1 cellular context compared by ENCODE assay signal in genomic region chr12:76029982-76030377, GRCh38.
TF ChIP-seq lines count a peak whose summit lies in the region.

No MANE protein-coding gene starts in this region.

TF ChIP-seq in HepG2, 621 proteins besides CTCF, POLR2A, EP300 and RAD21 (continued from another document):
- TF ChIP-seq ZBTB33 (CRISPR knock-in tag; IDR thresholded peaks at IDR 0.05) (no peak), THAP8 (CRISPR knock-in tag; IDR thresholded peaks at IDR 0.05; ENCODE audit: borderline replicate concordance) (no peak), DMAP1 (CRISPR knock-in tag; IDR thresholded peaks at IDR 0.05) (0 out of 2 replicates have a peak, but pooled peaks have one; percentile 19), ZNF557 (CRISPR knock-in tag; IDR thresholded peaks at IDR 0.05) (no peak), CBX5 (CRISPR knock-in tag; IDR thresholded peaks at IDR 0.05; ENCODE audit: borderline replicate concordance) (no peak), RARA (CRISPR knock-in tag; IDR thresholded peaks at IDR 0.05) (no peak), KMT2A (CRISPR knock-in tag; IDR thresholded peaks at IDR 0.05) (peak; percentile 55), ZNF577 (CRISPR knock-in tag; IDR thresholded peaks at IDR 0.05; ENCODE audit: borderline replicate concordance, low read depth) (no peak), TAF15 (IDR thresholded peaks at IDR 0.05; ENCODE audit: low read depth, low read length, poor library complexity, severe bottlenecking) (no peak), FOXJ3 (CRISPR knock-in tag; IDR thresholded peaks at IDR 0.05; ENCODE audit: borderline replicate concordance) (no peak), TIGD3 (CRISPR knock-in tag; IDR thresholded peaks at IDR 0.05; ENCODE audit: borderline replicate concordance) (no peak), ZNF329 (CRISPR knock-in tag; IDR thresholded peaks at IDR 0.05; ENCODE audit: low read depth) (no peak), FUBP1 (CRISPR knock-in tag; IDR thresholded peaks at IDR 0.05; ENCODE audit: borderline replicate concordance) (no peak), ZNF430 (CRISPR knock-in tag; IDR thresholded peaks at IDR 0.05) (peak; percentile 34; the same call in 1 of the 2 replicates), ZNF510 (CRISPR knock-in tag; IDR thresholded peaks at IDR 0.05; ENCODE audit: low read depth) (no peak), TCF7 (IDR thresholded peaks at IDR 0.05; ENCODE audit: low read depth) (no peak), NR2F1 (CRISPR knock-in tag; IDR thresholded peaks at IDR 0.05) (no peak), SP4 (CRISPR knock-in tag; IDR thresholded peaks at IDR 0.05) (no peak)
- TF ChIP-seq, protein P1, sequence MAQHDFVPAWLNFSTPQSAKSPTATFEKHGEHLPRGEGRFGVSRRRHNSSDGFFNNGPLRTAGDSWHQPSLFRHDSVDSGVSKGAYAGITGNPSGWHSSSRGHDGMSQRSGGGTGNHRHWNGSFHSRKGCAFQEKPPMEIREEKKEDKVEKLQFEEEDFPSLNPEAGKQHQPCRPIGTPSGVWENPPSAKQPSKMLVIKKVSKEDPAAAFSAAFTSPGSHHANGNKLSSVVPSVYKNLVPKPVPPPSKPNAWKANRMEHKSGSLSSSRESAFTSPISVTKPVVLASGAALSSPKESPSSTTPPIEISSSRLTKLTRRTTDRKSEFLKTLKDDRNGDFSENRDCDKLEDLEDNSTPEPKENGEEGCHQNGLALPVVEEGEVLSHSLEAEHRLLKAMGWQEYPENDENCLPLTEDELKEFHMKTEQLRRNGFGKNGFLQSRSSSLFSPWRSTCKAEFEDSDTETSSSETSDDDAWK (CRISPR knock-in tag; IDR thresholded peaks at IDR 0.05): no peak
- TF ChIP-seq, protein P2, sequence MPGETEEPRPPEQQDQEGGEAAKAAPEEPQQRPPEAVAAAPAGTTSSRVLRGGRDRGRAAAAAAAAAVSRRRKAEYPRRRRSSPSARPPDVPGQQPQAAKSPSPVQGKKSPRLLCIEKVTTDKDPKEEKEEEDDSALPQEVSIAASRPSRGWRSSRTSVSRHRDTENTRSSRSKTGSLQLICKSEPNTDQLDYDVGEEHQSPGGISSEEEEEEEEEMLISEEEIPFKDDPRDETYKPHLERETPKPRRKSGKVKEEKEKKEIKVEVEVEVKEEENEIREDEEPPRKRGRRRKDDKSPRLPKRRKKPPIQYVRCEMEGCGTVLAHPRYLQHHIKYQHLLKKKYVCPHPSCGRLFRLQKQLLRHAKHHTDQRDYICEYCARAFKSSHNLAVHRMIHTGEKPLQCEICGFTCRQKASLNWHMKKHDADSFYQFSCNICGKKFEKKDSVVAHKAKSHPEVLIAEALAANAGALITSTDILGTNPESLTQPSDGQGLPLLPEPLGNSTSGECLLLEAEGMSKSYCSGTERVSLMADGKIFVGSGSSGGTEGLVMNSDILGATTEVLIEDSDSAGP (CRISPR knock-in tag; IDR thresholded peaks at IDR 0.05; ENCODE audit: borderline replicate concordance): no peak
- TF ChIP-seq, protein P3, sequence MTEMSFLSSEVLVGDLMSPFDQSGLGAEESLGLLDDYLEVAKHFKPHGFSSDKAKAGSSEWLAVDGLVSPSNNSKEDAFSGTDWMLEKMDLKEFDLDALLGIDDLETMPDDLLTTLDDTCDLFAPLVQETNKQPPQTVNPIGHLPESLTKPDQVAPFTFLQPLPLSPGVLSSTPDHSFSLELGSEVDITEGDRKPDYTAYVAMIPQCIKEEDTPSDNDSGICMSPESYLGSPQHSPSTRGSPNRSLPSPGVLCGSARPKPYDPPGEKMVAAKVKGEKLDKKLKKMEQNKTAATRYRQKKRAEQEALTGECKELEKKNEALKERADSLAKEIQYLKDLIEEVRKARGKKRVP (CRISPR knock-in tag; IDR thresholded peaks at IDR 0.05): no peak
